Comparison of ENCODE assay signal across 1 cellular context in the genomic region with DNA sequence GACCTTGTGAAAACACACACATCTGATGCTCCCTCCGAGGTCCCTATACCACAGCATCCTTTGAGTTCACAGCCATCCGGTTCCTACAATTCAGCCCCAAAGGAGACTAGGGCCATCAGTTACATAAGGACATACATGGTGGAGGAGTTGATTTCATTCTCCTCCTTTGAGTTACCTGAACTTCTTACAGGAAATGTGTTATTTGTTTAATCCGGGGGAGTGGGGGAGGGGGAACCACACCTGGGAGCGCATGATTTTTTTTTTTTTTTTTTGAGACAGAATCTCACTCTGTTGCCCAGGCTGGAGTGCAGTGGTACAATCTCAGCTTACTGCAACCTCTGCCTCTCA.
TF ChIP-seq lines count a peak whose summit lies in the region.

No MANE protein-coding gene starts in this region.

TF ChIP-seq in SK-N-SH, 30 proteins besides CTCF, POLR2A, EP300 and RAD21 (continued from another document):
- TF ChIP-seq, protein P1, sequence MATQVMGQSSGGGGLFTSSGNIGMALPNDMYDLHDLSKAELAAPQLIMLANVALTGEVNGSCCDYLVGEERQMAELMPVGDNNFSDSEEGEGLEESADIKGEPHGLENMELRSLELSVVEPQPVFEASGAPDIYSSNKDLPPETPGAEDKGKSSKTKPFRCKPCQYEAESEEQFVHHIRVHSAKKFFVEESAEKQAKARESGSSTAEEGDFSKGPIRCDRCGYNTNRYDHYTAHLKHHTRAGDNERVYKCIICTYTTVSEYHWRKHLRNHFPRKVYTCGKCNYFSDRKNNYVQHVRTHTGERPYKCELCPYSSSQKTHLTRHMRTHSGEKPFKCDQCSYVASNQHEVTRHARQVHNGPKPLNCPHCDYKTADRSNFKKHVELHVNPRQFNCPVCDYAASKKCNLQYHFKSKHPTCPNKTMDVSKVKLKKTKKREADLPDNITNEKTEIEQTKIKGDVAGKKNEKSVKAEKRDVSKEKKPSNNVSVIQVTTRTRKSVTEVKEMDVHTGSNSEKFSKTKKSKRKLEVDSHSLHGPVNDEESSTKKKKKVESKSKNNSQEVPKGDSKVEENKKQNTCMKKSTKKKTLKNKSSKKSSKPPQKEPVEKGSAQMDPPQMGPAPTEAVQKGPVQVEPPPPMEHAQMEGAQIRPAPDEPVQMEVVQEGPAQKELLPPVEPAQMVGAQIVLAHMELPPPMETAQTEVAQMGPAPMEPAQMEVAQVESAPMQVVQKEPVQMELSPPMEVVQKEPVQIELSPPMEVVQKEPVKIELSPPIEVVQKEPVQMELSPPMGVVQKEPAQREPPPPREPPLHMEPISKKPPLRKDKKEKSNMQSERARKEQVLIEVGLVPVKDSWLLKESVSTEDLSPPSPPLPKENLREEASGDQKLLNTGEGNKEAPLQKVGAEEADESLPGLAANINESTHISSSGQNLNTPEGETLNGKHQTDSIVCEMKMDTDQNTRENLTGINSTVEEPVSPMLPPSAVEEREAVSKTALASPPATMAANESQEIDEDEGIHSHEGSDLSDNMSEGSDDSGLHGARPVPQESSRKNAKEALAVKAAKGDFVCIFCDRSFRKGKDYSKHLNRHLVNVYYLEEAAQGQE (IDR thresholded peaks at IDR 0.05; ENCODE audit: low read depth, low read length), result no peak
- TF ChIP-seq GABPA (IDR thresholded peaks at IDR 0.05; ENCODE audit: low read depth) (no peak), TEAD4 (IDR thresholded peaks at IDR 0.05; ENCODE audit: borderline replicate concordance, insufficient read depth) (no peak), YY1 (IDR thresholded peaks at IDR 0.05; ENCODE audit: low read depth) (no peak), FOSL2 (IDR thresholded peaks at IDR 0.05; ENCODE audit: borderline replicate concordance, low read depth) (no peak), MAX (IDR thresholded peaks at IDR 0.05; ENCODE audit: low read depth) (no peak), SMC3 (IDR thresholded peaks at IDR 0.05; ENCODE audit: low read depth, low read length) (no peak), RCOR1 (IDR thresholded peaks at IDR 0.05; ENCODE audit: low read length) (no peak)
- TF ChIP-seq, protein P2, sequence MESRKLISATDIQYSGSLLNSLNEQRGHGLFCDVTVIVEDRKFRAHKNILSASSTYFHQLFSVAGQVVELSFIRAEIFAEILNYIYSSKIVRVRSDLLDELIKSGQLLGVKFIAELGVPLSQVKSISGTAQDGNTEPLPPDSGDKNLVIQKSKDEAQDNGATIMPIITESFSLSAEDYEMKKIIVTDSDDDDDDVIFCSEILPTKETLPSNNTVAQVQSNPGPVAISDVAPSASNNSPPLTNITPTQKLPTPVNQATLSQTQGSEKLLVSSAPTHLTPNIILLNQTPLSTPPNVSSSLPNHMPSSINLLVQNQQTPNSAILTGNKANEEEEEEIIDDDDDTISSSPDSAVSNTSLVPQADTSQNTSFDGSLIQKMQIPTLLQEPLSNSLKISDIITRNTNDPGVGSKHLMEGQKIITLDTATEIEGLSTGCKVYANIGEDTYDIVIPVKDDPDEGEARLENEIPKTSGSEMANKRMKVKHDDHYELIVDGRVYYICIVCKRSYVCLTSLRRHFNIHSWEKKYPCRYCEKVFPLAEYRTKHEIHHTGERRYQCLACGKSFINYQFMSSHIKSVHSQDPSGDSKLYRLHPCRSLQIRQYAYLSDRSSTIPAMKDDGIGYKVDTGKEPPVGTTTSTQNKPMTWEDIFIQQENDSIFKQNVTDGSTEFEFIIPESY (IDR thresholded peaks at IDR 0.05; ENCODE audit: borderline replicate concordance, low read depth), result no peak
